In genomic region chr19:19582471-19582870, GRCh38 we compare ENCODE assay signal across 23 cellular contexts. TPM values are rescaled to one million over a fixed set of nuclear protein-coding genes. Genes with fewer than 3 reads are reported as not detected.
DNase-seq lines count a peak whose midpoint lies in the region; ATAC-seq, FAIRE-seq and TF ChIP-seq lines count a peak whose summit lies in the region.
"Had no signal": no experiment of that assay in that cellular context is flagged by ENCODE, and none has a peak within 500 bp of the region (broad histone marks: within the 10 kb centered on the region; RNA-seq: fewer than 3 reads in every experiment).

No MANE protein-coding gene starts in this region.

- H3K4me3 ChIP-seq in CD4-positive, CD25-positive, alpha-beta regulatory T cell (ENCODE audit: low read depth, low read length) = no peak overlapping the region
- no peak overlapping the region for H3K4me3 ChIP-seq in H1 (ENCODE audit: extremely low read depth in 1 of 4, insufficient read depth in 2 of 4, low read depth in 3 of 4, low read length in 4 of 4)

- no peak overlapping the region; a peak in 1 of 7 replicates for H3K9ac ChIP-seq in H1 (replicated peaks in 1 of 4; ENCODE audit: extremely low read depth in 1 of 4, low read depth in 3 of 4, low read length in 3 of 4)

- peak overlapping the region; percentile 63 for H3K27ac Mint-ChIP-seq in T-helper 1 cell treated with Interleukin-12 subunit alpha and Interleukin-12 subunit beta and Interleukin-4 antibody, amounts not matched to agents 30 μg/mL and 1 μg/mL, for 36 hours
- H3K27ac Mint-ChIP-seq in CD4-positive, CD25-positive, alpha-beta regulatory T cell = peak overlapping the region in 2 of 3 donors; percentile 81 to 94
- no peak overlapping the region for H3K27ac Mint-ChIP-seq in mesothelial cell of epicardium
- H3K27ac Mint-ChIP-seq: HFFc6 had no signal

- no peak overlapping the region for H2BK20ac ChIP-seq in H1 (ENCODE audit: low read length)

- peaks cover 0 to 2% of the 10 kb centered on the region in 2 experiments for H4K20me1 ChIP-seq in H1 (replicated peaks in 1 of 2; ENCODE audit: control insufficient read depth in 1 of 2, insufficient read depth in 2 of 2, low read length in 2 of 2)

- TF ChIP-seq EP300 in H1 (IDR thresholded peaks at IDR 0.05; ENCODE audit: borderline replicate concordance in 1 of 2, low read depth in 2 of 2, low read length in 2 of 2) = no peak

- H3K18ac ChIP-seq in H1 (ENCODE audit: extremely low read depth, low read length) = no peak overlapping the region; the same call in 1 of the 2 replicates

- no peak overlapping the region for H4K8ac ChIP-seq in H1 (ENCODE audit: extremely low read depth, insufficient read depth, low read length)

- CTCF ChIA-PET in H1 (lab: Charles Lee; ENCODE audit: partially characterized antibody) = interaction anchor here (0.7 to 11.1 kb wide), 11 partner anchors 14 to 86 kb away, joined by 3 to 101 read pairs (median 4); partner anchors contain the start of gene GMIP

- H2BK12ac ChIP-seq in H1 (ENCODE audit: low read depth, low read length) = peak overlapping the region; percentile 17; the same call in 1 of the 2 replicates

- H2BK15ac ChIP-seq in H1 (ENCODE audit: low read length) = no peak overlapping the region

- H3K9me3 Mint-ChIP-seq in T-helper 1 cell treated with Interleukin-12 subunit alpha and Interleukin-12 subunit beta and Interleukin-4 antibody, amounts not matched to agents 30 μg/mL and 1 μg/mL, for 36 hours = no peaks in the 10 kb centered on the region
- H3K9me3 Mint-ChIP-seq in CD4-positive, CD25-positive, alpha-beta regulatory T cell = no peaks in the 10 kb centered on the region
- no peaks in the 10 kb centered on the region for H3K9me3 Mint-ChIP-seq in mesothelial cell of epicardium
- H3K9me3 Mint-ChIP-seq: HFFc6 had no signal

- peaks cover 33% of the 10 kb centered on the region for H3K36me3 Mint-ChIP-seq in T-helper 1 cell treated with Interleukin-12 subunit alpha and Interleukin-12 subunit beta and Interleukin-4 antibody, amounts not matched to agents 30 μg/mL and 1 μg/mL, for 36 hours (ENCODE audit: low read depth)
- H3K36me3 Mint-ChIP-seq in CD4-positive, CD25-positive, alpha-beta regulatory T cell = peaks cover 6% of the 10 kb centered on the region
- H3K36me3 Mint-ChIP-seq in mesothelial cell of epicardium = no peaks in the 10 kb centered on the region

- H2AK5ac ChIP-seq in H1 (ENCODE audit: low read depth, low read length) = no peak overlapping the region

- in situ Hi-C loops in SK-MEL-5 (cut with HindIII; ENCODE audit: low pct_unique_long_range_greater_than_20kb, low sequenced_read_pairs) = no loop called here

- no peaks in the 10 kb centered on the region for H3K79me2 ChIP-seq in H1 (ENCODE audit: control insufficient read depth in 1 of 2, insufficient read depth in 2 of 2, low read length in 2 of 2)

- peaks cover 8% of the 10 kb centered on the region for H3K4me1 ChIP-seq in CD4-positive, CD25-positive, alpha-beta regulatory T cell (ENCODE audit: control insufficient read depth, insufficient read depth, low read length, poor library complexity, severe bottlenecking)
- H3K4me1 ChIP-seq in H1 (replicated peaks in 1 of 4; ENCODE audit: control insufficient read depth in 3 of 4, insufficient read depth in 4 of 4, low read length in 3 of 4) = peaks cover 0 to 2% (median 0%) of the 10 kb centered on the region in 4 experiments; a peak in 1 of 7 replicates

- no peak overlapping the region for H4K5ac ChIP-seq in H1 (ENCODE audit: insufficient read length, low read depth, low read length)

- H2AFZ ChIP-seq in H1 (ENCODE audit: low read length) = no peak overlapping the region

- no peak overlapping the region for H2BK120ac ChIP-seq in H1 (replicated peaks; ENCODE audit: low read depth, low read length)

- H3K14ac ChIP-seq in H1 (ENCODE audit: insufficient read length) = no peak overlapping the region

- H3K27ac ChIP-seq in CD4-positive, CD25-positive, alpha-beta regulatory T cell (ENCODE audit: insufficient read depth, low read length, poor library complexity, severe bottlenecking) = no peak overlapping the region
- H3K27ac ChIP-seq in H1 (ENCODE audit: low read depth, low read length) = no peak overlapping the region

- TF ChIP-seq RAD21 in H1 (IDR thresholded peaks at IDR 0.05 in 1 of 2, conservative IDR thresholded peaks at IDR 0.05 in 1 of 2; ENCODE audit: low read depth in 2 of 2, low read length in 2 of 2) = no peak

- H3K4me1 Mint-ChIP-seq in T-helper 1 cell treated with Interleukin-12 subunit alpha and Interleukin-12 subunit beta and Interleukin-4 antibody, amounts not matched to agents 30 μg/mL and 1 μg/mL, for 36 hours (ENCODE audit: low read depth) = peaks cover 44% of the 10 kb centered on the region
- H3K4me1 Mint-ChIP-seq in CD4-positive, CD25-positive, alpha-beta regulatory T cell = peaks cover 0 to 43% (median 10%) of the 10 kb centered on the region in 4 donors
- H3K4me1 Mint-ChIP-seq in mesothelial cell of epicardium = no peaks in the 10 kb centered on the region

- WGBS in H1 (ENCODE audit: extremely low coverage in 1 of 2, insufficient coverage in 1 of 2, insufficient read length in 1 of 2, insufficient replicate concordance in 2 of 2, low coverage in 1 of 2, low lambda C conversion rate in 2 of 2, missing lambda C conversion rate in 1 of 2), 2 experiments = 96% methylated on average over 5 of the region's 6 CpGs; no CpG with 5 or more reads in 1 of the 2 experiments

- POLR2A ChIA-PET in H1 (lab: Charles Lee; ENCODE audit: partially characterized antibody) = interaction anchor here (1.4 kb wide), 1 partner anchor 44 kb away, joined by 3 read pairs; no protein-coding TSS in a partner anchor

- H4K91ac ChIP-seq in H1 (replicated peaks; ENCODE audit: insufficient read length, low read length) = no peak overlapping the region

- no peak overlapping the region for H3K56ac ChIP-seq in H1 (replicated peaks; ENCODE audit: insufficient read length, low read depth, low read length)

- no peak overlapping the region for H3K4me2 ChIP-seq in H1 (ENCODE audit: insufficient read depth in 1 of 2, low read depth in 2 of 2, low read length in 2 of 2)

- TF ChIP-seq CTCF in H1 (IDR thresholded peaks at IDR 0.05; ENCODE audit: control extremely low read depth in 1 of 3, insufficient read depth in 1 of 3, low read depth in 1 of 3, low read length in 3 of 3) (no peak), mesothelial cell of epicardium (IDR thresholded peaks at IDR 0.05; ENCODE audit: unreplicated experiment) (no peak)

- H3K23ac ChIP-seq in H1 (ENCODE audit: insufficient read length) = no peak overlapping the region

- DNase-seq in T-helper 1 cell (no peak), SK-MEL-5 (ENCODE audit: low read depth, low spot score) (peak; percentile 51), H1 (ENCODE audit: low read depth in 1 of 2, low spot score in 2 of 2) (no peak), mesothelial cell of epicardium (ENCODE audit: low spot score in 2 of 2, unreplicated experiment in 2 of 2) (no peak)
- DNase-seq in CD4-positive, CD25-positive, alpha-beta regulatory T cell = no peak
- DNase-seq: 8988T; DMS79; HFFc6; KBM-7; NCI-H1105 treated with DMSO at 0.1 percent for 48 hours; NCI-H1694; NCI-H2081 treated with DMSO at 0.1 percent for 48 hours; NCI-H446 treated with DMSO at 0.1 percent for 48 hours; NCI-H69; NK-92 treated with Interleukin-12 subunit alpha and Interleukin-12 subunit beta, amount 100 ng/mL, for 24 hours; RPMI8226; SIG-M5 had no signal

- no peaks in the 10 kb centered on the region for H3K27me3 Mint-ChIP-seq in T-helper 1 cell treated with Interleukin-12 subunit alpha and Interleukin-12 subunit beta and Interleukin-4 antibody, amounts not matched to agents 30 μg/mL and 1 μg/mL, for 36 hours (ENCODE audit: low read depth)
- no peaks in the 10 kb centered on the region for H3K27me3 Mint-ChIP-seq in CD4-positive, CD25-positive, alpha-beta regulatory T cell
- H3K27me3 Mint-ChIP-seq in mesothelial cell of epicardium (ENCODE audit: low read depth) = no peaks in the 10 kb centered on the region

- H3K23me2 ChIP-seq in H1 (ENCODE audit: low read depth, low read length) = no peaks in the 10 kb centered on the region

- H3K27me3 ChIP-seq in CD4-positive, CD25-positive, alpha-beta regulatory T cell (ENCODE audit: control insufficient read depth, insufficient read depth, low read length) = no peaks in the 10 kb centered on the region
- no peaks in the 10 kb centered on the region; a peak in 1 of 7 replicates for H3K27me3 ChIP-seq in H1 (replicated peaks in 1 of 4; ENCODE audit: control insufficient read depth in 3 of 4, extremely low read depth in 1 of 4, insufficient read depth in 3 of 4, low read length in 3 of 4)

- H3K9me3 ChIP-seq in CD4-positive, CD25-positive, alpha-beta regulatory T cell (ENCODE audit: control insufficient read depth in 2 of 2, low read length in 2 of 2) = no peaks in the 10 kb centered on the region
- H3K9me3 ChIP-seq in H1 (ENCODE audit: insufficient read depth in 2 of 2, low read depth in 1 of 2, low read length in 1 of 2) = no peaks in the 10 kb centered on the region

- peaks cover 6% of the 10 kb centered on the region for H3K36me3 ChIP-seq in CD4-positive, CD25-positive, alpha-beta regulatory T cell (ENCODE audit: control insufficient read depth, insufficient read depth, low read length)
- H3K36me3 ChIP-seq in H1 (ENCODE audit: control insufficient read depth in 2 of 4, insufficient read depth in 4 of 4, low read length in 3 of 4) = no peaks in the 10 kb centered on the region

- no peak overlapping the region for H3K4me3 Mint-ChIP-seq in T-helper 1 cell treated with Interleukin-12 subunit alpha and Interleukin-12 subunit beta and Interleukin-4 antibody, amounts not matched to agents 30 μg/mL and 1 μg/mL, for 36 hours
- no peak overlapping the region for H3K4me3 Mint-ChIP-seq in CD4-positive, CD25-positive, alpha-beta regulatory T cell
- no peak overlapping the region for H3K4me3 Mint-ChIP-seq in mesothelial cell of epicardium
- H3K4me3 Mint-ChIP-seq: HFFc6 had no signal

- H3K79me1 ChIP-seq in H1 (ENCODE audit: low read depth, low read length) = no peaks in the 10 kb centered on the region

- FAIRE-seq in H1 (lab: Jason Lieb, UNC) = no peak
- FAIRE-seq: GM12892, H54, HepG2 had no signal

- no peak for TF ChIP-seq POLR2A in H1 (IDR thresholded peaks at IDR 0.05; ENCODE audit: control extremely low read depth in 1 of 2, low read depth in 2 of 2, low read length in 2 of 2)

- H2BK5ac ChIP-seq in H1 (ENCODE audit: low read depth, low read length) = no peak overlapping the region

- H3K4ac ChIP-seq in H1 (replicated peaks; ENCODE audit: insufficient read length, low read depth, low read length) = no peak overlapping the region

- no peak for ATAC-seq in CD4-positive, CD25-positive, alpha-beta regulatory T cell (ENCODE audit: low read depth in 2 of 2)
- ATAC-seq in HG03139 (IDR thresholded peaks at IDR 0.05; ENCODE audit: unreplicated experiment) (no peak), HG02678 (IDR thresholded peaks at IDR 0.05; ENCODE audit: unreplicated experiment) (no peak)
- ATAC-seq: HepG2 had no signal

RNA-seq across cellular contexts. Expression of gene PBX4, which starts 36.0 kb away (rescaled TPM):
- 85.3 TPM for total RNA-seq in CD4-positive, CD25-positive, alpha-beta regulatory T cell
- polyA plus RNA-seq in CD4-positive, CD25-positive, alpha-beta regulatory T cell = 1 to 10 TPM; 4.1 to 7.2 (median 5.9) TPM
- 0.34 and 0.96 TPM in 2 replicates for total RNA-seq in SK-MEL-5 (2014; rRNA removed; shearing (Covaris generic))
- 0.21 and 0.25 TPM in 2 replicates for polyA plus RNA-seq in SK-MEL-5 (2015; cell fraction: cytosol; rRNA removed)
- polyA plus RNA-seq in SK-MEL-5 (2015; cell fraction: nucleus; rRNA removed) = 7.9 and 9.5 TPM in 2 replicates
- 3.3 and 3.4 TPM in 2 replicates for total RNA-seq in H1 (2021; fragmentation: NEBNext Ultra II Directional; extraction: Animal tissue kit (Norgen Biotek cat#: 25700))
- polyA plus RNA-seq in H1 (2011; rRNA removed) = 3.8 and 8.3 TPM in 2 replicates
- polyA plus RNA-seq in H1 (2011; cell fraction: cytosol; rRNA removed) = 6.5 TPM
- polyA plus RNA-seq in H1 (2011; cell fraction: nucleus; rRNA removed) = 12.1 TPM
- polyA plus RNA-seq in H1 (2012, experiment 1 of 2) = 3.9 to 6.8 TPM (median 4.8 TPM) in 4 replicates
- 2.2 TPM for polyA plus RNA-seq in H1 (2012, experiment 2 of 2)
- polyA plus RNA-seq in H1 (2013, experiment 1 of 2) = 3.7 TPM
- polyA plus RNA-seq in H1 (2013, experiment 2 of 2) = 4.1 TPM
- polyA minus RNA-seq in H1 (2011; rRNA and poly(A)+ RNA removed) = 1.7 and 1.8 TPM in 2 replicates
- 2.9 TPM for polyA minus RNA-seq in H1 (2011; cell fraction: cytosol; rRNA and poly(A)+ RNA removed)
- polyA minus RNA-seq in H1 (2011; cell fraction: nucleus; rRNA and poly(A)+ RNA removed) = 2.6 TPM
- 11.3 to 12.8 TPM (median 12.2 TPM) in 3 replicates for total RNA-seq in mesothelial cell of epicardium
- total RNA-seq: HepG2 had no signal
- polyA plus RNA-seq: HepG2 had no signal

RNA-seq across cellular contexts. Expression of gene CILP2, which starts 44.4 kb away (rescaled TPM):
- 0.42 TPM for total RNA-seq in CD4-positive, CD25-positive, alpha-beta regulatory T cell
- under 1 TPM in 3 of 4 donors, not detected in 1; 0.09 to 0.42 (median 0.21) TPM for polyA plus RNA-seq in CD4-positive, CD25-positive, alpha-beta regulatory T cell
- not detected in 2 replicates for total RNA-seq in SK-MEL-5 (2014; rRNA removed; shearing (Covaris generic))
- polyA plus RNA-seq in SK-MEL-5 (2015; cell fraction: cytosol; rRNA removed) = 0.96 TPM in 1 of 2 replicates, not detected in the other
- 0.05 and 0.11 TPM in 2 replicates for polyA plus RNA-seq in SK-MEL-5 (2015; cell fraction: nucleus; rRNA removed)
- 5.8 and 5.9 TPM in 2 replicates for total RNA-seq in H1 (2021; fragmentation: NEBNext Ultra II Directional; extraction: Animal tissue kit (Norgen Biotek cat#: 25700))
- 4.4 and 8.2 TPM in 2 replicates for polyA plus RNA-seq in H1 (2011; rRNA removed)
- 4.4 TPM for polyA plus RNA-seq in H1 (2011; cell fraction: cytosol; rRNA removed)
- polyA plus RNA-seq in H1 (2011; cell fraction: nucleus; rRNA removed) = 11.5 TPM
- 2.7 to 4.9 TPM (median 4.1 TPM) in 4 replicates for polyA plus RNA-seq in H1 (2012, experiment 1 of 2)
- polyA plus RNA-seq in H1 (2012, experiment 2 of 2) = 5.0 TPM
- 14.1 TPM for polyA plus RNA-seq in H1 (2013, experiment 1 of 2)
- polyA plus RNA-seq in H1 (2013, experiment 2 of 2) = 10.8 TPM
- polyA minus RNA-seq in H1 (2011; rRNA and poly(A)+ RNA removed) = 1.6 and 1.9 TPM in 2 replicates
- 4.0 TPM for polyA minus RNA-seq in H1 (2011; cell fraction: cytosol; rRNA and poly(A)+ RNA removed)
- polyA minus RNA-seq in H1 (2011; cell fraction: nucleus; rRNA and poly(A)+ RNA removed) = 4.1 TPM
- 22.7 to 23.2 TPM (median 23.2 TPM) in 3 replicates for total RNA-seq in mesothelial cell of epicardium

RNA-seq across cellular contexts. Expression of gene LPAR2, which starts 45.5 kb away (rescaled TPM):
- 120 TPM for total RNA-seq in CD4-positive, CD25-positive, alpha-beta regulatory T cell
- 10 to 100 TPM; 29.9 to 48.5 (median 40.4) TPM for polyA plus RNA-seq in CD4-positive, CD25-positive, alpha-beta regulatory T cell
- 2.5 and 3.0 TPM in 2 replicates for total RNA-seq in SK-MEL-5 (2014; rRNA removed; shearing (Covaris generic))
- polyA plus RNA-seq in SK-MEL-5 (2015; cell fraction: cytosol; rRNA removed) = 5.0 and 6.9 TPM in 2 replicates
- 64.3 and 69.8 TPM in 2 replicates for polyA plus RNA-seq in SK-MEL-5 (2015; cell fraction: nucleus; rRNA removed)
- 47.1 and 47.6 TPM in 2 replicates for total RNA-seq in H1 (2021; fragmentation: NEBNext Ultra II Directional; extraction: Animal tissue kit (Norgen Biotek cat#: 25700))
- polyA plus RNA-seq in H1 (2011; rRNA removed) = 70.2 and 121 TPM in 2 replicates
- 54.8 TPM for polyA plus RNA-seq in H1 (2011; cell fraction: cytosol; rRNA removed)
- polyA plus RNA-seq in H1 (2011; cell fraction: nucleus; rRNA removed) = 298 TPM
- polyA plus RNA-seq in H1 (2012, experiment 1 of 2) = 43.0 to 66.6 TPM (median 64.7 TPM) in 4 replicates
- 51.1 TPM for polyA plus RNA-seq in H1 (2012, experiment 2 of 2)
- polyA plus RNA-seq in H1 (2013, experiment 1 of 2) = 89.2 TPM
- polyA plus RNA-seq in H1 (2013, experiment 2 of 2) = 78.1 TPM
- 14.0 and 21.6 TPM in 2 replicates for polyA minus RNA-seq in H1 (2011; rRNA and poly(A)+ RNA removed)
- 21.4 TPM for polyA minus RNA-seq in H1 (2011; cell fraction: cytosol; rRNA and poly(A)+ RNA removed)
- polyA minus RNA-seq in H1 (2011; cell fraction: nucleus; rRNA and poly(A)+ RNA removed) = 38.2 TPM
- 84.2 to 93.4 TPM (median 87.1 TPM) in 3 replicates for total RNA-seq in mesothelial cell of epicardium

RNA-seq across cellular contexts. Expression of gene YJEFN3, which starts 53.8 kb away (rescaled TPM):
- total RNA-seq in CD4-positive, CD25-positive, alpha-beta regulatory T cell = 6.6 TPM
- polyA plus RNA-seq in CD4-positive, CD25-positive, alpha-beta regulatory T cell = not detected
- 0.08 and 0.32 TPM in 2 replicates for total RNA-seq in SK-MEL-5 (2014; rRNA removed; shearing (Covaris generic))
- polyA plus RNA-seq in SK-MEL-5 (2015; cell fraction: cytosol; rRNA removed) = 0.06 and 1.0 TPM in 2 replicates
- 16.2 and 22.7 TPM in 2 replicates for polyA plus RNA-seq in SK-MEL-5 (2015; cell fraction: nucleus; rRNA removed)
- 5.0 and 5.7 TPM in 2 replicates for total RNA-seq in H1 (2021; fragmentation: NEBNext Ultra II Directional; extraction: Animal tissue kit (Norgen Biotek cat#: 25700))
- 9.4 and 17.2 TPM in 2 replicates for polyA plus RNA-seq in H1 (2011; rRNA removed)
- polyA plus RNA-seq in H1 (2011; cell fraction: cytosol; rRNA removed) = 11.9 TPM
- 42.5 TPM for polyA plus RNA-seq in H1 (2011; cell fraction: nucleus; rRNA removed)
- polyA plus RNA-seq in H1 (2012, experiment 1 of 2) = 9.3 to 12.5 TPM (median 12.0 TPM) in 4 replicates
- polyA plus RNA-seq in H1 (2012, experiment 2 of 2) = 5.3 TPM
- 5.6 TPM for polyA plus RNA-seq in H1 (2013, experiment 1 of 2)
- 5.0 TPM for polyA plus RNA-seq in H1 (2013, experiment 2 of 2)
- 0.71 and 1.0 TPM in 2 replicates for polyA minus RNA-seq in H1 (2011; rRNA and poly(A)+ RNA removed)
- 1.5 TPM for polyA minus RNA-seq in H1 (2011; cell fraction: cytosol; rRNA and poly(A)+ RNA removed)
- 3.4 TPM for polyA minus RNA-seq in H1 (2011; cell fraction: nucleus; rRNA and poly(A)+ RNA removed)
- 19.0 to 22.6 TPM (median 20.7 TPM) in 3 replicates for total RNA-seq in mesothelial cell of epicardium

Comparison
In these comparisons a context has a peak if more than half of its experiments do, and no peak if none do; other contexts are left out.
1. RNA of gene LPAR2, which starts 45.5 kb away (total RNA-seq): 120 TPM in CD4-positive, CD25-positive, alpha-beta regulatory T cell (single experiment), 84.2 to 93.4 TPM in mesothelial cell of epicardium and 47.1 to 47.6 TPM in H1; 2.5 to 3.0 TPM in SK-MEL-5; every median in the first group is over 10 times any median in the second.